ENCODE assay signal across 9 cellular contexts in genomic region chr4:183600189-183600685, GRCh38. TPM values are rescaled to one million over a fixed set of nuclear protein-coding genes. Genes with fewer than 3 reads are reported as not detected.
A peak's percentile ranks its signal among the peaks of the same experiment; 100 is the strongest.
DNase-seq lines count a peak whose midpoint lies in the region; ATAC-seq and TF ChIP-seq lines count a peak whose summit lies in the region.
"Had no signal": no experiment of that assay in that cellular context is flagged by ENCODE, and none has a peak within 500 bp of the region (broad histone marks: within the 10 kb centered on the region; RNA-seq: fewer than 3 reads in every experiment).

No MANE protein-coding gene starts in this region.

- no peaks in the 10 kb centered on the region for H3K9me3 Mint-ChIP-seq in activated CD8-positive, alpha-beta memory T cell treated with anti-CD3 and anti-CD28 coated beads, Interleukin-2, amount 10 ng/mL, durations not matched to agents 7 days and 5 days (ENCODE audit: low read depth)

- no peak overlapping the region for H3K4me3 Mint-ChIP-seq in activated CD8-positive, alpha-beta memory T cell treated with anti-CD3 and anti-CD28 coated beads, Interleukin-2, amount 10 ng/mL, durations not matched to agents 7 days and 5 days

- CTCF ChIA-PET in activated CD8-positive, alpha-beta memory T cell treated with anti-CD3 and anti-CD28 coated beads, Interleukin-2, amount 10 ng/mL, durations not matched to agents 7 days and 5 days (lab: Charles Lee), result interaction anchor here (0.8 to 1.2 kb wide), 2 partner anchors 81 to 131 kb away, joined by 3 read pairs; no protein-coding TSS in a partner anchor

- peaks cover 3% of the 10 kb centered on the region for H3K4me1 Mint-ChIP-seq in activated CD8-positive, alpha-beta memory T cell treated with anti-CD3 and anti-CD28 coated beads, Interleukin-2, amount 10 ng/mL, durations not matched to agents 7 days and 5 days

- H3K4me3 ChIP-seq in GM06990 (replicated peaks; ENCODE audit: low read depth, low read length) (no peak overlapping the region), astrocyte of the cerebellum (ENCODE audit: low read depth, low read length) (no peak overlapping the region)
- H3K4me3 ChIP-seq: coronary artery had no signal

- no peak for ATAC-seq in activated CD8-positive, alpha-beta memory T cell treated with anti-CD3 and anti-CD28 coated beads, Interleukin-2, amount 10 ng/mL, durations not matched to agents 7 days and 5 days
- ATAC-seq in HG03135 (IDR thresholded peaks at IDR 0.05; ENCODE audit: unreplicated experiment), result no peak

- no peaks in the 10 kb centered on the region for H3K36me3 ChIP-seq in GM06990 (ENCODE audit: control insufficient read depth, insufficient read depth, low read length)

- peaks cover 7% of the 10 kb centered on the region for H3K27me3 Mint-ChIP-seq in activated CD8-positive, alpha-beta memory T cell treated with anti-CD3 and anti-CD28 coated beads, Interleukin-2, amount 10 ng/mL, durations not matched to agents 7 days and 5 days

- in situ Hi-C loops in astrocyte of the cerebellum (cut with HindIII; ENCODE audit: low sequenced_read_pairs), result no loop called here

- peak; percentile 43 for TF ChIP-seq CTCF in GM06990 (IDR thresholded peaks at IDR 0.05; ENCODE audit: insufficient read depth, low read length, poor library complexity, severe bottlenecking)
- peak; percentile 48 for TF ChIP-seq CTCF in astrocyte of the cerebellum (IDR thresholded peaks at IDR 0.05; ENCODE audit: low read depth, low read length, missing control alignments)

- no peaks in the 10 kb centered on the region for H3K27me3 ChIP-seq in GM06990 (replicated peaks; ENCODE audit: control insufficient read depth, insufficient read depth, low read length)

- no peaks in the 10 kb centered on the region for H3K36me3 Mint-ChIP-seq in activated CD8-positive, alpha-beta memory T cell treated with anti-CD3 and anti-CD28 coated beads, Interleukin-2, amount 10 ng/mL, durations not matched to agents 7 days and 5 days

- DNase-seq in GM06990 (ENCODE audit: extremely low read depth, insufficient read length), result no peak
- DNase-seq in HT-29 (ENCODE audit: low spot score), result peak; percentile 5
- no peak for DNase-seq in astrocyte of the cerebellum (ENCODE audit: low read depth)
- DNase-seq in lung microvascular endothelial cell (ENCODE audit: low read depth in 2 of 2), result peak; percentile 25 to 30
- no peak for DNase-seq in activated CD8-positive, alpha-beta memory T cell treated with anti-CD3 and anti-CD28 coated beads, Interleukin-2, amount 10 ng/mL, durations not matched to agents 7 days and 5 days
- DNase-seq in head of caudate nucleus, result no peak
- DNase-seq: activated CD4-positive, alpha-beta T cell treated with anti-CD3 and anti-CD28 coated beads for 1 hour had no signal

- intact Hi-C loops in head of caudate nucleus (cut with DNase I), result no loop called here

- H3K27ac Mint-ChIP-seq in activated CD8-positive, alpha-beta memory T cell treated with anti-CD3 and anti-CD28 coated beads, Interleukin-2, amount 10 ng/mL, durations not matched to agents 7 days and 5 days, result no peak overlapping the region

RNA-seq across cellular contexts. Expression of gene RWDD4, which starts 58.7 kb away (rescaled TPM):
- total RNA-seq in HT-29 (2014; rRNA removed; shearing (Covaris generic)), result 22.1 and 25.3 TPM in 2 replicates
- total RNA-seq in lung microvascular endothelial cell, result 9.8 and 11.9 TPM in 2 replicates
- 10 to 100 TPM; 17.8 to 18.6 TPM for total RNA-seq in activated CD8-positive, alpha-beta memory T cell treated with anti-CD3 and anti-CD28 coated beads, Interleukin-2, amount 10 ng/mL, durations not matched to agents 7 days and 5 days

RNA-seq across cellular contexts. Expression of gene TRAPPC11, which starts 58.9 kb away (rescaled TPM):
- total RNA-seq in HT-29 (2014; rRNA removed; shearing (Covaris generic)), result 6.6 and 9.8 TPM in 2 replicates
- total RNA-seq in lung microvascular endothelial cell, result 21.6 and 22.6 TPM in 2 replicates
- 10 to 100 TPM; 30.3 to 34.6 TPM for total RNA-seq in activated CD8-positive, alpha-beta memory T cell treated with anti-CD3 and anti-CD28 coated beads, Interleukin-2, amount 10 ng/mL, durations not matched to agents 7 days and 5 days

Comparison
In these comparisons a context has a peak if more than half of its experiments do, and no peak if none do; other contexts are left out.
1. DNase-seq: peak in HT-29 (single experiment) and lung microvascular endothelial cell (2 of 2); none in GM06990 (single experiment), astrocyte of the cerebellum (single experiment), activated CD8-positive, alpha-beta memory T cell treated with anti-CD3 and anti-CD28 coated beads, Interleukin-2, amount 10 ng/mL, durations not matched to agents 7 days and 5 days (single experiment) and head of caudate nucleus (0 of 42).